Comparison of ENCODE assay signal across 2 cellular contexts in the genomic region with DNA sequence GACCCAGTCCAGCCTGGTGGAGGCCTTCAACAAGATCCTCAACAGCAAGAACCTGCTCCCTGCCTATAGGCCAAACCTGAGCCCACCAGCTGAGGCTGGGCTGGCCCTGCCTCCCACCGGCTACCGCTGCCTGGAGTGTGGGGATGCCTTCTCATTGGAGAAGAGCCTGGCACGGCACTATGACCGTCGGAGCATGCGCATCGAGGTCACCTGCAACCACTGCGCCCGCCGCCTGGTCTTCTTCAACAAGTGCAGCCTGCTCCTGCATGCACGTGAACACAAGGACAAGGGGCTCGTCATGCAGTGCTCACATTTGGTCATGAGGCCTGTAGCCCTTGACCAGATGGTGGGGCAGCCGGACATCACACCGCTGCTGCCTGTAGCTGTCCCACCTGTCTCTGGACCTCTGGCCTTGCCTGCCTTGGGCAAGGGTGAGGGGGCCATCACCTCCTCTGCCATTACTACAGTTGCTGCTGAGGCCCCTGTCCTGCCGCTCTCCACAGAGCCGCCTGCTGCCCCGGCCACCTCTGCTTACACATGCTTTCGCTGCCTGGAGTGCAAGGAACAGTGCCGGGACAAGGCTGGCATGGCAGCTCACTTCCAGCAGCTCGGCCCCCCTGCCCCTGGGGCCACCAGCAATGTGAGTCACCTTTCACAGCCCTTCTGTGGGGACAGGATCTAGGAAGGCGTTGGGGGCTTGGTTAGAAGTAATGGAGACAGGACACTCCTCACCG.
TF ChIP-seq lines count a peak whose summit lies in the region.

No MANE protein-coding gene starts in this region.

TF ChIP-seq in HCT116, 20 proteins besides CTCF, POLR2A, EP300 and RAD21:
- no peak for TF ChIP-seq FOSL1 (IDR thresholded peaks at IDR 0.05; ENCODE audit: low read depth)
- 0 out of 2 replicates have a peak, but pooled peaks have one; percentile 19 for TF ChIP-seq POLR2AphosphoS5 (IDR thresholded peaks at IDR 0.05; ENCODE audit: low read depth, low read length)

TF ChIP-seq in K562, 482 proteins besides CTCF, POLR2A, EP300 and RAD21:
- TF ChIP-seq SP2 (IDR thresholded peaks at IDR 0.05; ENCODE audit: extremely low read depth, low read depth, low read length, poor library complexity, severe bottlenecking) (no peak), BCOR (IDR thresholded peaks at IDR 0.05) (no peak), TCF3 (CRISPR knock-in tag; IDR thresholded peaks at IDR 0.05) (no peak), ZNF655 (CRISPR knock-in tag; IDR thresholded peaks at IDR 0.05) (no peak), ARNT (IDR thresholded peaks at IDR 0.05) (no peak), RBM22 (IDR thresholded peaks at IDR 0.05; ENCODE audit: low read depth, low read length, poor library complexity, severe bottlenecking) (peak; percentile 43), RBFOX2 (IDR thresholded peaks at IDR 0.05; ENCODE audit: low read depth, low read length) (peak; percentile 63), POLR2G (IDR thresholded peaks at IDR 0.05; ENCODE audit: low read depth, low read length) (peak; percentile 70), CEBPB (tag; IDR thresholded peaks at IDR 0.05) (no peak), DDX20 (tag; IDR thresholded peaks at IDR 0.05; ENCODE audit: low read depth) (no peak)
